ENCODE assay signal across 8 cellular contexts in the genomic region with DNA sequence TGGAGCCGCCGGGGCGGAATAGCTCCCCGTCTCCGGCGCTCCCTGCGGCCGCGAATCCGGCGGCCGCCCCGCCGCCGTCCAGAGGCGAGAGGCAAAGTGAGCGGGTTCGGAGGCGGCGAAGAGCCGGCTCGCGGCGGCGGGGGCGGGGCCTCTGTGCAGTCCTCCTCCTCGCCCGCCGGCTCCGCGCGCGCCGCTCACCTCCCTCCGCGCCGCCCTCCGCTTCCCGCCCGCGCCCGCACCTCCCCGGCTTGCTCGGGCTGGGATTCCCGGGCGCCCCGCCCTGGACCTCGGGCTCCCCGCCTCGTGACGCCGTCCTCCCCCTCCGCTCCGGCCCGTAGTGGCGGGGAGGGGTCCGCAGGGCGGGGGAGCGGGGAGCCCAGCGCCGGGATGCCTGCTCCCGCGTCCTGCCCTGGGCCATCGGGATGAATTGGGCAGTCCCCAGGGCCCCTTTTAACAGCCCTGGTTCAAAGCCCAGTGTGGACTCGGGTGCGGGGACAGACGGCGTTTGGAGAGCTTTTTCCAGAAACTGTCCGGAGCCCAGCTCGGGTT. TPM values are rescaled to one million over a fixed set of nuclear protein-coding genes. Genes with fewer than 3 reads are reported as not detected.
DNase-seq lines count a peak whose midpoint lies in the region; ATAC-seq and TF ChIP-seq lines count a peak whose summit lies in the region.

Gene KCNG3, minus strand, starts transcription at position 98 of the 549 bp plus-strand sequence. CDS start 481 bp downstream, outside the sequence.

- H3K9ac ChIP-seq in BLaER1 = peak within 1 kb of the TSS; percentile 67
- no peak within 1 kb of the TSS for H3K9ac ChIP-seq in rectal smooth muscle tissue (ENCODE audit: low read length)

- peak within 1 kb of the TSS; percentile 11 for H3K27ac Mint-ChIP-seq in activated naive CD4-positive, alpha-beta T cell treated with anti-CD3 and anti-CD28 coated beads, Interleukin-2, amount 10 ng/mL, durations not matched to agents 7 days and 5 days

- H3K36me3 Mint-ChIP-seq in activated naive CD4-positive, alpha-beta T cell treated with anti-CD3 and anti-CD28 coated beads, Interleukin-2, amount 10 ng/mL, durations not matched to agents 7 days and 5 days = no peaks in the 10 kb centered on the region

- H3K27me3 Mint-ChIP-seq in activated naive CD4-positive, alpha-beta T cell treated with anti-CD3 and anti-CD28 coated beads, Interleukin-2, amount 10 ng/mL, durations not matched to agents 7 days and 5 days = peaks cover 48% of the 10 kb centered on the region

- H4K20me1 ChIP-seq in BLaER1 = no peaks in the 10 kb centered on the region

- TF ChIP-seq CTCF in heart left ventricle (IDR thresholded peaks at IDR 0.05) = no peak

- H3K9me3 Mint-ChIP-seq in activated naive CD4-positive, alpha-beta T cell treated with anti-CD3 and anti-CD28 coated beads, Interleukin-2, amount 10 ng/mL, durations not matched to agents 7 days and 5 days = no peaks in the 10 kb centered on the region

- no peak for TF ChIP-seq POLR2A in heart left ventricle (IDR thresholded peaks at IDR 0.05)

- H3K9me3 ChIP-seq in BLaER1 = no peaks in the 10 kb centered on the region
- no peaks in the 10 kb centered on the region for H3K9me3 ChIP-seq in heart left ventricle

- in situ Hi-C loops in SK-MEL-5 (cut with HindIII; ENCODE audit: low pct_unique_long_range_greater_than_20kb, low sequenced_read_pairs) = no loop called here

- peak; percentile 76 for ATAC-seq in GM19455 (IDR thresholded peaks at IDR 0.05; ENCODE audit: unreplicated experiment)
- ATAC-seq in heart left ventricle = peak in 3 of 4 donors; percentile 73 to 91 (median 80)

- peak within 1 kb of the TSS; percentile 99 for H3K4me2 ChIP-seq in BLaER1

- H3K4me1 Mint-ChIP-seq in activated naive CD4-positive, alpha-beta T cell treated with anti-CD3 and anti-CD28 coated beads, Interleukin-2, amount 10 ng/mL, durations not matched to agents 7 days and 5 days = peaks cover 14% of the 10 kb centered on the region

- DNase-seq in Jurkat, Clone E6-1 (ENCODE audit: low read depth, low spot score) = peak; percentile 28
- DNase-seq in SK-MEL-5 (ENCODE audit: low read depth, low spot score) = peak; percentile 69
- DNase-seq in activated naive CD4-positive, alpha-beta T cell treated with anti-CD3 and anti-CD28 coated beads, Interleukin-2, amount 10 ng/mL, durations not matched to agents 7 days and 5 days = peak; percentile 76
- DNase-seq in heart left ventricle = peak; percentile 38 to 80 (median 52)
- no peak for DNase-seq in pons (ENCODE audit: low spot score)

- WGBS in heart left ventricle, 4 donors = 1 to 4% (median 1%) methylated on average over 7 to 70 of the region's 70 CpGs

- H3K4me1 ChIP-seq in BLaER1 (peaks cover 13% of the 10 kb centered on the region; the same call in 1 of the 2 replicates), heart left ventricle (peaks cover 0 to 22% (median 9%) of the 10 kb centered on the region in 12 donors), rectal smooth muscle tissue (ENCODE audit: control insufficient read depth, insufficient read depth, low read length) (no peaks in the 10 kb centered on the region)

- peak within 1 kb of the TSS; percentile 48 for H3K27ac ChIP-seq in BLaER1
- no peak within 1 kb of the TSS for H3K27ac ChIP-seq in heart left ventricle
- H3K27ac ChIP-seq in rectal smooth muscle tissue (ENCODE audit: low read depth, low read length) = no peak within 1 kb of the TSS

- CTCF ChIA-PET in activated naive CD4-positive, alpha-beta T cell treated with anti-CD3 and anti-CD28 coated beads, Interleukin-2, amount 10 ng/mL, durations not matched to agents 7 days and 5 days (lab: Charles Lee) = interaction anchor here (1.8 kb wide), 1 partner anchor 171 kb away, joined by 4 read pairs; no protein-coding TSS in a partner anchor

- intact Hi-C loops in heart left ventricle (cut with DNase I) = loop anchor here in 3 of 10 donors (2.0 kb wide), 2 partner anchors 169 to 171 kb away; no protein-coding TSS in a partner anchor

- H3K36me3 ChIP-seq in BLaER1 (no peaks in the 10 kb centered on the region), heart left ventricle (no peaks in the 10 kb centered on the region), rectal smooth muscle tissue (ENCODE audit: control insufficient read depth, insufficient read depth, low read length) (no peaks in the 10 kb centered on the region)

- H3K27me3 ChIP-seq in BLaER1 (peaks cover 10% of the 10 kb centered on the region; the same call in 1 of the 2 replicates), heart left ventricle (peaks cover 17 to 69% (median 32%) of the 10 kb centered on the region in 9 donors), rectal smooth muscle tissue (ENCODE audit: control insufficient read depth, insufficient read depth, low read length) (no peaks in the 10 kb centered on the region)

- peak within 1 kb of the TSS; percentile 91 for H3K4me3 Mint-ChIP-seq in activated naive CD4-positive, alpha-beta T cell treated with anti-CD3 and anti-CD28 coated beads, Interleukin-2, amount 10 ng/mL, durations not matched to agents 7 days and 5 days

- H3K4me3 ChIP-seq in BLaER1 = peak within 1 kb of the TSS; percentile 72
- H3K4me3 ChIP-seq in Jurkat, Clone E6-1 (ENCODE audit: low read length) = peak within 1 kb of the TSS; percentile 65
- peak within 1 kb of the TSS; percentile 40 to 67 (median 56) for H3K4me3 ChIP-seq in heart left ventricle
- peak within 1 kb of the TSS; percentile 79 for H3K4me3 ChIP-seq in rectal smooth muscle tissue (ENCODE audit: low read length)

RNA-seq across cellular contexts. Expression of gene KCNG3, which starts in this region (rescaled TPM):
- polyA plus RNA-seq in Jurkat, Clone E6-1 (2012; ENCODE audit: insufficient read depth, insufficient read length) = 0.95 TPM
- total RNA-seq in SK-MEL-5 (2014; rRNA removed; shearing (Covaris generic)) = 4.8 and 5.0 TPM in 2 replicates
- 2.0 and 3.8 TPM in 2 replicates for polyA plus RNA-seq in SK-MEL-5 (2015; cell fraction: cytosol; rRNA removed)
- 3.1 and 4.0 TPM in 2 replicates for polyA plus RNA-seq in SK-MEL-5 (2015; cell fraction: nucleus; rRNA removed)
- total RNA-seq in heart left ventricle = not detected
- not detected for polyA plus RNA-seq in heart left ventricle

Comparison
In these comparisons a context has a peak if more than half of its experiments do, and no peak if none do; other contexts are left out.
1. Peak in DNase-seq, ATAC-seq and H3K4me3 ChIP-seq in heart left ventricle; RNA of the gene not detected or under 1 TPM.